Comparison of ENCODE assay signal across 9 cellular contexts in the genomic region with DNA sequence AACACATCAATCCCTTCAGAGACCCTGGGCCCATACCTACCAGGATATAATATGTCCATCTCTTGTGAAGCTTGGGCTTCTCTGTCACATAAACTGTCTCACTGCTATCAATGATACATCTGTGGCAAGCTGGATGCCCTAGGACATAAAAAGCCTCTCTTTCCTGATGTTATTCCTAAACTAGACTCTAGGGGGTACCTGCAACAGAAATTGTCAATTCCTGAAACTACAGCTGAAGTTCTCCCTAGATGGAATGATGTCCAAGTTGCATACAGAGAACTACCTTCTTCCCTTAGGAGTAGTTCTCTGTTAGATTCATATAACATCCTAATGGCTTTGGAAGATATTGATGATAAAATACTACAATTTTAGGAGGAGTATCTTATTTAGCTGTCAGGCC. TPM values are rescaled to one million over a fixed set of nuclear protein-coding genes. Genes with fewer than 3 reads are reported as not detected.
DNase-seq lines count a peak whose midpoint lies in the region; TF ChIP-seq lines count a peak whose summit lies in the region.
"Had no signal": no experiment of that assay in that cellular context is flagged by ENCODE, and none has a peak within 500 bp of the region (broad histone marks: within the 10 kb centered on the region; RNA-seq: fewer than 3 reads in every experiment).

No MANE protein-coding gene starts in this region.

- TF ChIP-seq CTCF in GM12872 (IDR thresholded peaks at IDR 0.05; ENCODE audit: insufficient read depth, low read depth, low read length) (peak; percentile 45; the same call in 1 of the 3 replicates), mesothelial cell of epicardium (IDR thresholded peaks at IDR 0.05; ENCODE audit: unreplicated experiment) (peak; percentile 38)

- DNase-seq in HuH-7 (ENCODE audit: low spot score), result peak; percentile 10
- peak; percentile 41 for DNase-seq in amniotic epithelial cell (ENCODE audit: low read depth)
- DNase-seq in mesothelial cell of epicardium (ENCODE audit: low spot score in 2 of 2, unreplicated experiment in 2 of 2), result no peak
- no peak for DNase-seq in G401 (ENCODE audit: low spot score)
- no peak for DNase-seq in NCI-H748 treated with DMSO at 0.1 percent for 48 hours (lab: John Stamatoyannopoulos, UW)
- no peak for DNase-seq in Ammon's horn (ENCODE audit: low spot score)
- no peak for DNase-seq in NCI-H1048 (lab: John Stamatoyannopoulos, UW)
- DNase-seq: cortex of kidney had no signal

- no peaks in the 10 kb centered on the region for H3K9me3 Mint-ChIP-seq in mesothelial cell of epicardium

- no peak overlapping the region for H3K4me3 Mint-ChIP-seq in mesothelial cell of epicardium

- no peak overlapping the region for H3K27ac Mint-ChIP-seq in mesothelial cell of epicardium

- H3K36me3 Mint-ChIP-seq in mesothelial cell of epicardium, result no peaks in the 10 kb centered on the region

- no peaks in the 10 kb centered on the region for H3K4me1 Mint-ChIP-seq in mesothelial cell of epicardium

- in situ Hi-C loops in G401 (cut with HindIII; ENCODE audit: low sequenced_read_pairs), result no loop called here

- H3K27me3 Mint-ChIP-seq in mesothelial cell of epicardium (ENCODE audit: low read depth), result peaks cover 8% of the 10 kb centered on the region

RNA-seq across cellular contexts. Expression of a gene that starts 35.8 kb away (rescaled TPM):
- 10.1 to 13.2 TPM (median 12.8 TPM) in 3 replicates for total RNA-seq in mesothelial cell of epicardium
- not detected in 2 replicates for total RNA-seq in G401 (2014; rRNA removed; shearing (Covaris generic))

Comparison
In these comparisons a context has a peak if more than half of its experiments do, and no peak if none do; other contexts are left out.
1. DNase-seq: peak in HuH-7 (single experiment) and amniotic epithelial cell (single experiment); none in mesothelial cell of epicardium (0 of 2), G401 (single experiment), NCI-H748 treated with DMSO at 0.1 percent for 48 hours (single experiment), Ammon's horn (single experiment) and NCI-H1048 (single experiment).
2. RNA of a gene that starts 35.8 kb away (total RNA-seq): 10.1 to 13.2 TPM in mesothelial cell of epicardium; not detected in G401; every median in the first group is over 10 times any median in the second.